8 cellular contexts compared by ENCODE assay signal in the genomic region with DNA sequence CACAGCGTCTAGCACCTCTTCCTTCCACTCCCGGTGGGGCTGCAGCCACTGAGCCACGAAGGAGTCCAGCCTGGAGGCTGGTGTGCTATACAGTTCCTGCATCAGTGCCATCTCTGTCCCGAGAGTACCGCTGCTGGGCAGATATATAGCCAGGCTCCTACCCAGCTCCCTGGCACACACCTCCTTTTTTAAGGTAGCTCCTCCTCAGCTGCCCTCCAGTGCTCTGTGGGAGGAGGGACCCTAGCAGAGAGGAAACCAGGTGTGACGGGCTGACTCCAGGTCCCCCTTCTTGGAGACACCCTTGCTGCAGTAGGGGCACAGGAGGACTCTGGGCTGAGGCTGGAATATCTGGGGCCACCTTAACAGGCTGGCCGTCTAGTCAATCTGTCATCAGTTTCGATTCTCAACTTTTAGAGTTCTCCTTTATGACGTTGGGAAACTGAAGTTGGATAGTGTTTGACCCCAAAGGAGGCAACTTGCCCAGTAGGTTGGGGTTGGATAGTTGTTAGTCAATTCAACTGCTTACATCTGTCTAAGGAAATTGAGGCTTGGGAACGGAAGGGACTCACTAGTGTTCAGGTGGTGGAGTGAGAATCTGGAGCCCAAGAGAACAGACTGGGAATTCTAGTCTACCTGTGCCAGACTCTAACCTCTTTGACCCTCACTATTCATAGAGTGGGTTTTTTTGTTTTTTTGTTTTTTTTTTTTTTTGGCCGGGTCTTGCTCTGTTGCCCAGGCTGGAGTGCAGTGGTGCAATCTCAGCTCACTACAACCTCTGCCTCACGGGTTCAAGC. TPM values are rescaled to one million over a fixed set of nuclear protein-coding genes. Genes with fewer than 3 reads are reported as not detected.
DNase-seq lines count a peak whose midpoint lies in the region; ATAC-seq and TF ChIP-seq lines count a peak whose summit lies in the region.

A gene with protein sequence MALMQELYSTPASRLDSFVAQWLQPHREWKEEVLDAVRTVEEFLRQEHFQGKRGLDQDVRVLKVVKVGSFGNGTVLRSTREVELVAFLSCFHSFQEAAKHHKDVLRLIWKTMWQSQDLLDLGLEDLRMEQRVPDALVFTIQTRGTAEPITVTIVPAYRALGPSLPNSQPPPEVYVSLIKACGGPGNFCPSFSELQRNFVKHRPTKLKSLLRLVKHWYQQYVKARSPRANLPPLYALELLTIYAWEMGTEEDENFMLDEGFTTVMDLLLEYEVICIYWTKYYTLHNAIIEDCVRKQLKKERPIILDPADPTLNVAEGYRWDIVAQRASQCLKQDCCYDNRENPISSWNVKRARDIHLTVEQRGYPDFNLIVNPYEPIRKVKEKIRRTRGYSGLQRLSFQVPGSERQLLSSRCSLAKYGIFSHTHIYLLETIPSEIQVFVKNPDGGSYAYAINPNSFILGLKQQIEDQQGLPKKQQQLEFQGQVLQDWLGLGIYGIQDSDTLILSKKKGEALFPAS (minus strand): TSS at position 386 of the 794 bp plus-strand sequence. CDS start 275 bp downstream, at position 111.

- no peaks in the 10 kb centered on the region for H3K9me3 ChIP-seq in gastrocnemius medialis

- peak in 1 of 2 donors; percentile 11 for TF ChIP-seq POLR2A in gastrocnemius medialis (IDR thresholded peaks at IDR 0.05)

- peaks cover 47% of the 10 kb centered on the region for H3K27me3 Mint-ChIP-seq in progenitor cell of endocrine pancreas

- H3K4me1 ChIP-seq in gastrocnemius medialis, result no peaks in the 10 kb centered on the region

- H3K4me3 Mint-ChIP-seq in progenitor cell of endocrine pancreas (ENCODE audit: low read depth), result no peak within 1 kb of the TSS

- H3K36me3 Mint-ChIP-seq in progenitor cell of endocrine pancreas (ENCODE audit: insufficient read depth), result no peaks in the 10 kb centered on the region

- H3K36me3 ChIP-seq in gastrocnemius medialis, result no peaks in the 10 kb centered on the region

- peak within 1 kb of the TSS in 2 of 4 donors; percentile 23 to 50 for H3K27ac ChIP-seq in gastrocnemius medialis

- peak; percentile 74 for ATAC-seq in GM21619 (IDR thresholded peaks at IDR 0.05; ENCODE audit: unreplicated experiment)
- peak; percentile 33 to 44 for ATAC-seq in gastrocnemius medialis
- no peak for ATAC-seq in HG03520 (IDR thresholded peaks at IDR 0.05; ENCODE audit: unreplicated experiment)

- H3K9me3 Mint-ChIP-seq in progenitor cell of endocrine pancreas (ENCODE audit: low read depth), result no peaks in the 10 kb centered on the region

- H3K27ac Mint-ChIP-seq in progenitor cell of endocrine pancreas, result no peak within 1 kb of the TSS

- TF ChIP-seq CTCF in gastrocnemius medialis (IDR thresholded peaks at IDR 0.05 in 4 of 5, conservative IDR thresholded peaks at IDR 0.05 in 1 of 5), result no peak
- no peak for TF ChIP-seq CTCF in progenitor cell of endocrine pancreas (IDR thresholded peaks at IDR 0.05; ENCODE audit: unreplicated experiment)

- H3K4me3 ChIP-seq in gastrocnemius medialis, result peak within 1 kb of the TSS; percentile 37 to 52 (median 47)

- intact Hi-C loops in gastrocnemius medialis (cut with DNase I; ENCODE audit: low total_unique reads), result no loop called here

- peaks cover 4 to 16% (median 14%) of the 10 kb centered on the region in 3 donors for H3K27me3 ChIP-seq in gastrocnemius medialis

- in situ Hi-C loops in Caki2 (cut with HindIII; ENCODE audit: low pct_unique_long_range_greater_than_20kb, low sequenced_read_pairs) (no loop called here), gastrocnemius medialis (cut with MboI; ENCODE audit: low sequenced_read_pairs in 4 of 4) (no loop called here)

- H3K4me1 Mint-ChIP-seq in progenitor cell of endocrine pancreas (ENCODE audit: low read depth), result no peaks in the 10 kb centered on the region

- DNase-seq in Caki2 (ENCODE audit: low read depth) (peak; percentile 68), M059J (ENCODE audit: low read depth) (peak; percentile 92), activated T-cell treated with anti-CD3 and anti-CD28 coated beads for 4 hours (peak; percentile 29), fibroblast of the conjunctiva (ENCODE audit: low read depth) (peak; percentile 36), gastrocnemius medialis (no peak), progenitor cell of endocrine pancreas (ENCODE audit: low spot score, unreplicated experiment) (no peak)

RNA-seq across cellular contexts. Expression of the gene that starts here (rescaled TPM):
- total RNA-seq in Caki2 (2014; rRNA removed; shearing (Covaris generic); ENCODE audit: low replicate concordance), result 28.3 and 30.3 TPM in 2 replicates
- total RNA-seq in M059J (2014; rRNA removed; shearing (Covaris generic)), result 110 and 115 TPM in 2 replicates
- under 1 TPM; 0.11 to 0.36 (median 0.19) TPM for total RNA-seq in gastrocnemius medialis
- total RNA-seq in progenitor cell of endocrine pancreas, result not detected in 2 replicates

Comparison
In these comparisons a context has a peak if more than half of its experiments do, and no peak if none do; other contexts are left out.
1. RNA of the gene that starts here (total RNA-seq): 110 to 115 TPM in M059J and 28.3 to 30.3 TPM in Caki2; 0.11 to 0.36 TPM in gastrocnemius medialis and not detected in progenitor cell of endocrine pancreas; every median in the first group is over 10 times any median in the second.
2. Peak in ATAC-seq and H3K4me3 ChIP-seq in gastrocnemius medialis; RNA of the gene not detected or under 1 TPM.
3. DNase-seq: peak in Caki2 (single experiment), M059J (single experiment), activated T-cell treated with anti-CD3 and anti-CD28 coated beads for 4 hours (single experiment) and fibroblast of the conjunctiva (single experiment); none in gastrocnemius medialis (0 of 2) and progenitor cell of endocrine pancreas (single experiment).